Comparison of ENCODE assay signal across 7 cellular contexts in the genomic region with DNA sequence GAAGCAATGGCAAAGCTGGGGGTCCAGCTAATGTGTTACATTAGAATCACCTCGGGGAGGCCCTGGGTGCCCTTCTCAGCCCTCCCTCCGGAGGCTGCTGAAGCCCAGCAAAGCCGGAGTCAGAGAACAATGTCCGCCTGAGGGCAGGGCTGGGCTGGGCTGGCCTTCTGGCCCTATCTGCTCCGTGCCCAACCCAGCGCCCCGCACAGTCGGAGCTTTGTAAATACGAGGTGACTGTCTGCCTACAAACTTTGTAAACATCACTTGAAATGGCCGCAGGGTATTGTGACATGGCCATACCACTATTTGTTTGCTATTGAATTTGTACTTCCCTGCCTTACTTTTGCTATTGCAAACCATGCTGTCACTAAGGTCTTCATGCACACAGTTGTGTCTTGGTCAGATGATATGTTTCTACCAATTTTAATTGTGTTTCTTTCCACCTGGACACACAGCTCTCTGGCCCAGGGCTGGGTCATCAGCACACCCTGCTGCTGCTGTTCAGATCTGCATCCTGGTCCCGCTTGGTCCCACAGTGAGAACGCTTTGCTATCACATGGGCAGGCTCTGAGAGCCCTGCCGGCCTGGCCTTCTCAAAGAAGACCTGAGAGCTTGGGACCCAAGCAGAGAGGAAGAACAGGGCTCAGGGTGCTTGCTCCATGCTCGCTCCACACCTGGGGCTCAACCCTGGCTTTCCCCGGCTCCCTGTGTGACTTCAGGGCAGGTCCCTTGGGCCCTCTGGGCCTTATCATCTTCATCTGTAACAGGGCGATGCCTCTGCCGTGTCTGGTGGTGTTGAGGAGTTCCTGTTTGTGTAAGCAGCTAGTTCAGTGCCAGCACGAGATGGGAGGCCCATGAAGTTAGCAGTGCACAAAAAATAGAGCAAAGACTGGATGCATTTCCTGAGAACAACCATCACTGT. TPM values are rescaled to one million over a fixed set of nuclear protein-coding genes. Genes with fewer than 3 reads are reported as not detected.
DNase-seq lines count a peak whose midpoint lies in the region; ATAC-seq, FAIRE-seq and TF ChIP-seq lines count a peak whose summit lies in the region.

No MANE protein-coding gene starts in this region.

- in situ Hi-C loops in IMR-90 (cut with MboI; ENCODE audit: low sequenced_read_pairs), result no loop called here

- H2AFZ ChIP-seq in IMR-90 (replicated peaks; ENCODE audit: low read length, poor library complexity), result peak overlapping the region; percentile 49
- H2AFZ ChIP-seq in fibroblast of lung (ENCODE audit: low read length), result no peak overlapping the region

- peaks cover 8 to 33% of the 10 kb centered on the region in 2 donors for H3K36me3 Mint-ChIP-seq in stimulated activated naive B cell treated with anti-CD40 and anti-IgM and Interleukin-4, amounts not matched to agents 10 μg/mL and 1 μg/mL and 100 μg/mL, for 72 hours

- no peak overlapping the region for H3K56ac ChIP-seq in IMR-90 (ENCODE audit: extremely low read depth, insufficient read depth, low read length)

- CTCF ChIA-PET in IMR-90 (lab: Yijun Ruan, JAX), result interaction anchor here (0.6 kb wide), 1 partner anchor 347 kb away, joined by 3 read pairs; a partner anchor contains a TSS

- peak overlapping the region; percentile 11 for H2BK5ac ChIP-seq in IMR-90 (ENCODE audit: low read depth, low read length, poor library complexity, severe bottlenecking)

- H3K27me3 ChIP-seq in IMR-90 (ENCODE audit: control insufficient read depth, insufficient read depth, low read length), result no peaks in the 10 kb centered on the region
- no peaks in the 10 kb centered on the region for H3K27me3 ChIP-seq in fibroblast of lung (ENCODE audit: control insufficient read depth, insufficient read depth, low read length)

- H3K4me2 ChIP-seq in IMR-90 (ENCODE audit: low read depth, low read length), result no peak overlapping the region
- no peak overlapping the region for H3K4me2 ChIP-seq in fibroblast of lung (ENCODE audit: extremely low read depth, insufficient read depth, low read length)

- H3K79me1 ChIP-seq in IMR-90 (ENCODE audit: low read depth in 1 of 2, low read length in 2 of 2), result peaks cover 0 to 27% of the 10 kb centered on the region in 2 experiments; a peak in 2 of 4 replicates

- H2BK20ac ChIP-seq in IMR-90 (ENCODE audit: low read depth, low read length), result no peak overlapping the region

- no peak for TF ChIP-seq RAD21 in IMR-90 (IDR thresholded peaks at IDR 0.05; ENCODE audit: low read length)

- peaks cover 0 to 3% of the 10 kb centered on the region in 2 donors for H3K27me3 Mint-ChIP-seq in stimulated activated naive B cell treated with anti-CD40 and anti-IgM and Interleukin-4, amounts not matched to agents 10 μg/mL and 1 μg/mL and 100 μg/mL, for 72 hours

- dilution Hi-C loops in IMR-90 (cut with HindIII; ENCODE audit: low sequenced_read_pairs, unreplicated experiment), result no loop called here

- TF ChIP-seq CTCF in IMR-90 (conservative IDR thresholded peaks at IDR 0.05; ENCODE audit: low read depth, low read length) (no peak), fibroblast of lung (conservative IDR thresholded peaks at IDR 0.05 in 1 of 2, IDR thresholded peaks at IDR 0.05 in 1 of 2; ENCODE audit: low read depth in 1 of 2, low read length in 2 of 2) (no peak), D721Med (IDR thresholded peaks at IDR 0.05; ENCODE audit: insufficient read depth, missing control alignments) (no peak)

- no peak overlapping the region for H3K18ac ChIP-seq in IMR-90 (ENCODE audit: low read depth, low read length)

- BruUV-seq in IMR-90 (replicated peaks; lab: Mats Ljungman, UMichigan), result no TSS peak

- intact Hi-C loops in IMR-90 (cut with micrococcal nuclease), result no loop called here

- 0 out of 2 replicates have a peak overlapping the region, but pooled peaks have one; percentile 6 for H3K14ac ChIP-seq in IMR-90 (replicated peaks; ENCODE audit: low read depth, low read length)

- H3K9me3 ChIP-seq in IMR-90 (ENCODE audit: control insufficient read depth, insufficient read depth, low read length) (no peaks in the 10 kb centered on the region), fibroblast of lung (ENCODE audit: control insufficient read depth, insufficient read depth, low read depth, low read length) (no peaks in the 10 kb centered on the region)

- H3K36me3 ChIP-seq in IMR-90 (ENCODE audit: control insufficient read depth, insufficient read depth, low read length) (no peaks in the 10 kb centered on the region), fibroblast of lung (ENCODE audit: control insufficient read depth, insufficient read depth, low read length) (no peaks in the 10 kb centered on the region)

- DNase-seq in IMR-90, result peak; percentile 16
- DNase-seq in activated CD4-positive, alpha-beta T cell treated with anti-CD3 and anti-CD28 coated beads for 4 hours, result peak; percentile 37 to 43
- no peak for DNase-seq in fibroblast of lung (ENCODE audit: low read depth in 2 of 2)
- DNase-seq in stimulated activated naive B cell treated with anti-CD40 and anti-IgM and Interleukin-4, amounts not matched to agents 10 μg/mL and 1 μg/mL and 100 μg/mL, for 72 hours, result no peak
- no peak for DNase-seq in NCI-H2171 treated with DMSO at 0.1 percent for 48 hours (lab: John Stamatoyannopoulos, UW)
- no peak for DNase-seq in D721Med (ENCODE audit: insufficient read length, low spot score)

- H3K27ac ChIP-seq in IMR-90 (ENCODE audit: insufficient read depth, low read length), result peak overlapping the region; percentile 42
- peak overlapping the region; percentile 14 for H3K27ac ChIP-seq in fibroblast of lung (ENCODE audit: insufficient read depth, low read length)

- 76% methylated on average over 3 of the region's 18 CpGs; no CpG with 5 or more reads in 1 of the 2 experiments for WGBS in IMR-90 (ENCODE audit: extremely low coverage in 2 of 2, insufficient read length in 1 of 2), 2 experiments

- H4K91ac ChIP-seq in IMR-90 (ENCODE audit: insufficient read depth, low read depth, low read length), result peak overlapping the region; percentile 36; the same call in 1 of the 2 replicates

- no peak overlapping the region for H3K4me3 Mint-ChIP-seq in stimulated activated naive B cell treated with anti-CD40 and anti-IgM and Interleukin-4, amounts not matched to agents 10 μg/mL and 1 μg/mL and 100 μg/mL, for 72 hours

- no peak overlapping the region for H2BK120ac ChIP-seq in IMR-90 (ENCODE audit: low read depth, low read length)

- ATAC-seq in IMR-90 (ENCODE audit: low read depth), result peak; percentile 50
- ATAC-seq in stimulated activated naive B cell treated with anti-CD40 and anti-IgM and Interleukin-4, amounts not matched to agents 10 μg/mL and 1 μg/mL and 100 μg/mL, for 72 hours (replicated peaks), result peak; percentile 72 to 73
- ATAC-seq in HG02852 (IDR thresholded peaks at IDR 0.05; ENCODE audit: unreplicated experiment), result no peak

- H3K9ac ChIP-seq in IMR-90 (ENCODE audit: low read depth, low read length) (no peak overlapping the region), fibroblast of lung (ENCODE audit: insufficient read depth, low read length) (no peak overlapping the region)

- peak overlapping the region; percentile 49 for H2AK5ac ChIP-seq in IMR-90 (ENCODE audit: low read depth, low read length)

- no peaks in the 10 kb centered on the region; the same call in 1 of the 2 replicates for H4K20me1 ChIP-seq in IMR-90 (ENCODE audit: insufficient read depth, low read length)
- no peaks in the 10 kb centered on the region for H4K20me1 ChIP-seq in fibroblast of lung (ENCODE audit: control insufficient read depth, extremely low read depth, insufficient read depth, low read length)

- POLR2A ChIA-PET in IMR-90 (lab: Charles Lee; ENCODE audit: unreplicated experiment), result no interaction called here

- peaks cover 16% of the 10 kb centered on the region in 2 donors for H3K4me1 Mint-ChIP-seq in stimulated activated naive B cell treated with anti-CD40 and anti-IgM and Interleukin-4, amounts not matched to agents 10 μg/mL and 1 μg/mL and 100 μg/mL, for 72 hours

- H3K4me3 ChIP-seq in IMR-90 (ENCODE audit: insufficient read depth, low read depth, low read length) (no peak overlapping the region), fibroblast of lung (replicated peaks in 1 of 4; ENCODE audit: control extremely low read depth in 1 of 4, insufficient read depth in 1 of 4, low read depth in 3 of 4, low read length in 4 of 4) (no peak overlapping the region)

- 0 out of 2 replicates have a peak overlapping the region, but pooled peaks have one; percentile 20 for H4K5ac ChIP-seq in IMR-90 (ENCODE audit: low read depth, low read length)

- TF ChIP-seq POLR2A in IMR-90 (IDR thresholded peaks at IDR 0.05; ENCODE audit: low read depth, low read length), result no peak

- no peaks in the 10 kb centered on the region for H3K9me3 Mint-ChIP-seq in stimulated activated naive B cell treated with anti-CD40 and anti-IgM and Interleukin-4, amounts not matched to agents 10 μg/mL and 1 μg/mL and 100 μg/mL, for 72 hours

- peak overlapping the region; percentile 83 for H2AK9ac ChIP-seq in IMR-90 (replicated peaks; ENCODE audit: low read depth, low read length, poor library complexity)

- no peak overlapping the region for H4K8ac ChIP-seq in IMR-90 (ENCODE audit: low read depth in 2 of 2, low read length in 2 of 2)

- no peaks in the 10 kb centered on the region; the same call in 1 of the 2 replicates for H3K9me1 ChIP-seq in IMR-90 (ENCODE audit: insufficient read depth, low read length)

- peak overlapping the region; percentile 35; the same call in 1 of the 2 replicates for H3K4ac ChIP-seq in IMR-90 (ENCODE audit: low read depth, low read length)

- H2BK15ac ChIP-seq in IMR-90 (ENCODE audit: low read depth, low read length), result no peak overlapping the region

- no peaks in the 10 kb centered on the region for H3K79me2 ChIP-seq in fibroblast of lung (ENCODE audit: control insufficient read depth, insufficient read depth, low read length)

- peak overlapping the region; percentile 60; the same call in 1 of the 2 replicates for H3K23ac ChIP-seq in IMR-90 (ENCODE audit: low read depth, low read length)

- H3K4me1 ChIP-seq in IMR-90 (ENCODE audit: control insufficient read depth, insufficient read depth, low read length) (peaks cover 19% of the 10 kb centered on the region), fibroblast of lung (ENCODE audit: control insufficient read depth, extremely low read depth, insufficient read depth, low read length) (peaks cover 4% of the 10 kb centered on the region)

- H3K27ac Mint-ChIP-seq in stimulated activated naive B cell treated with anti-CD40 and anti-IgM and Interleukin-4, amounts not matched to agents 10 μg/mL and 1 μg/mL and 100 μg/mL, for 72 hours, result peak overlapping the region; percentile 56

- no peak for FAIRE-seq in D721Med (lab: Jason Lieb, UNC)

RNA-seq across cellular contexts. Expression of gene S100P, which starts 2.2 kb away (rescaled TPM):
- total RNA-seq in IMR-90 (2012; rRNA removed), result not detected in 2 replicates
- polyA plus RNA-seq in IMR-90 (2012; rRNA removed), result not detected in 2 replicates
- polyA plus RNA-seq in IMR-90 (2012; cell fraction: cytosol; rRNA removed), result not detected in 2 replicates
- 0.06 TPM in 1 of 2 replicates, not detected in the other for polyA plus RNA-seq in IMR-90 (2012; cell fraction: nucleus; rRNA removed; ENCODE audit: low replicate concordance)
- total RNA-seq in fibroblast of lung, result not detected in 2 replicates
- polyA plus RNA-seq in fibroblast of lung, result not detected in 2 replicates
- polyA plus RNA-seq in fibroblast of lung (2012), result not detected in 2 replicates
- not detected in 2 replicates for polyA minus RNA-seq in fibroblast of lung (ENCODE audit: low replicate concordance)

RNA-seq across cellular contexts. Expression of gene MRFAP1L1, which starts 13.7 kb away (rescaled TPM):
- total RNA-seq in IMR-90 (2012; rRNA removed) (31.7 and 64.2 TPM in 2 replicates), fibroblast of lung (41.6 and 45.5 TPM in 2 replicates)
- polyA plus RNA-seq in IMR-90 (2012; rRNA removed) (41.7 and 47.0 TPM in 2 replicates), fibroblast of lung (64.7 and 77.4 TPM in 2 replicates)
- polyA plus RNA-seq in IMR-90 (2012; cell fraction: cytosol; rRNA removed), result 21.2 and 35.5 TPM in 2 replicates
- 7.2 and 19.4 TPM in 2 replicates for polyA plus RNA-seq in IMR-90 (2012; cell fraction: nucleus; rRNA removed; ENCODE audit: low replicate concordance)
- 45.5 and 54.7 TPM in 2 replicates for polyA plus RNA-seq in fibroblast of lung (2012)
- 3.7 and 16.2 TPM in 2 replicates for polyA minus RNA-seq in fibroblast of lung (ENCODE audit: low replicate concordance)

RNA-seq across cellular contexts. Expression of gene BLOC1S4, which starts 20.1 kb away (rescaled TPM):
- total RNA-seq in IMR-90 (2012; rRNA removed), result 8.8 and 13.3 TPM in 2 replicates
- 22.1 and 24.2 TPM in 2 replicates for polyA plus RNA-seq in IMR-90 (2012; rRNA removed)
- polyA plus RNA-seq in IMR-90 (2012; cell fraction: cytosol; rRNA removed), result 7.3 and 27.7 TPM in 2 replicates
- polyA plus RNA-seq in IMR-90 (2012; cell fraction: nucleus; rRNA removed; ENCODE audit: low replicate concordance), result 8.6 and 17.4 TPM in 2 replicates
- 10.8 and 12.2 TPM in 2 replicates for total RNA-seq in fibroblast of lung
- 12.3 and 13.5 TPM in 2 replicates for polyA plus RNA-seq in fibroblast of lung
- polyA plus RNA-seq in fibroblast of lung (2012), result 13.3 and 15.7 TPM in 2 replicates
- 1.5 and 2.8 TPM in 2 replicates for polyA minus RNA-seq in fibroblast of lung (ENCODE audit: low replicate concordance)

RNA-seq across cellular contexts. Expression of gene MRFAP1, which starts 55.4 kb away (rescaled TPM):
- total RNA-seq in IMR-90 (2012; rRNA removed) (65.4 and 131 TPM in 2 replicates), fibroblast of lung (92.2 and 99.1 TPM in 2 replicates)
- polyA plus RNA-seq in IMR-90 (2012; rRNA removed) (268 and 279 TPM in 2 replicates), fibroblast of lung (261 and 301 TPM in 2 replicates)
- 176 and 281 TPM in 2 replicates for polyA plus RNA-seq in IMR-90 (2012; cell fraction: cytosol; rRNA removed)
- polyA plus RNA-seq in IMR-90 (2012; cell fraction: nucleus; rRNA removed; ENCODE audit: low replicate concordance), result 72.6 and 119 TPM in 2 replicates
- 368 and 418 TPM in 2 replicates for polyA plus RNA-seq in fibroblast of lung (2012)
- polyA minus RNA-seq in fibroblast of lung (ENCODE audit: low replicate concordance), result 29.6 and 39.3 TPM in 2 replicates

Comparison
In these comparisons a context has a peak if more than half of its experiments do, and no peak if none do; other contexts are left out.
1. DNase-seq: peak in IMR-90 (single experiment) and activated CD4-positive, alpha-beta T cell treated with anti-CD3 and anti-CD28 coated beads for 4 hours (2 of 2); none in fibroblast of lung (0 of 2), stimulated activated naive B cell treated with anti-CD40 and anti-IgM and Interleukin-4, amounts not matched to agents 10 μg/mL and 1 μg/mL and 100 μg/mL, for 72 hours (single experiment), NCI-H2171 treated with DMSO at 0.1 percent for 48 hours (single experiment) and D721Med (single experiment).